ENCODE assay signal across 8 cellular contexts in genomic region chr19:41297628-41298326, GRCh38. TPM values are rescaled to one million over a fixed set of nuclear protein-coding genes. Genes with fewer than 3 reads are reported as not detected.
A peak's percentile ranks its signal among the peaks of the same experiment; 100 is the strongest.
DNase-seq lines count a peak whose midpoint lies in the region; ATAC-seq and TF ChIP-seq lines count a peak whose summit lies in the region.

No MANE protein-coding gene starts in this region.

- H3K36me3 Mint-ChIP-seq in CD14-positive monocyte (peaks cover 89 to 99% of the 10 kb centered on the region in 2 donors), progenitor cell of endocrine pancreas (ENCODE audit: insufficient read depth) (peaks cover 40% of the 10 kb centered on the region)

- no peak for TF ChIP-seq POLR2A in lower leg skin (IDR thresholded peaks at IDR 0.05)

- intact Hi-C loops in CD14-positive monocyte (cut with micrococcal nuclease): no loop called here
- intact Hi-C loops in lower leg skin (cut with DNase I; ENCODE audit: low total_unique reads): no loop called here

- peak overlapping the region; percentile 76 to 96 (median 90) for H3K27ac Mint-ChIP-seq in CD14-positive monocyte
- peak overlapping the region; percentile 97 for H3K27ac Mint-ChIP-seq in progenitor cell of endocrine pancreas

- H3K4me3 Mint-ChIP-seq in CD14-positive monocyte (no peak overlapping the region), progenitor cell of endocrine pancreas (ENCODE audit: low read depth) (no peak overlapping the region)

- peaks cover 37% of the 10 kb centered on the region for H3K4me1 Mint-ChIP-seq in CD14-positive monocyte
- H3K4me1 Mint-ChIP-seq in progenitor cell of endocrine pancreas (ENCODE audit: low read depth): peaks cover 26% of the 10 kb centered on the region

- H3K27me3 Mint-ChIP-seq in CD14-positive monocyte (ENCODE audit: low read depth in 3 of 3) (no peaks in the 10 kb centered on the region), progenitor cell of endocrine pancreas (no peaks in the 10 kb centered on the region)

- ATAC-seq in GM19324 (IDR thresholded peaks at IDR 0.05; ENCODE audit: low FRiP score, unreplicated experiment) (peak; percentile 79), HG03442 (IDR thresholded peaks at IDR 0.05; ENCODE audit: unreplicated experiment) (peak; percentile 48)

- peak overlapping the region; percentile 81 to 94 for H3K27ac ChIP-seq in coronary artery

- TF ChIP-seq CTCF in CD14-positive monocyte (IDR thresholded peaks at IDR 0.05) (no peak), coronary artery (IDR thresholded peaks at IDR 0.05) (no peak), progenitor cell of endocrine pancreas (IDR thresholded peaks at IDR 0.05; ENCODE audit: unreplicated experiment) (no peak), lower leg skin (IDR thresholded peaks at IDR 0.05) (no peak)

- no peaks in the 10 kb centered on the region for H3K9me3 Mint-ChIP-seq in CD14-positive monocyte
- H3K9me3 Mint-ChIP-seq in progenitor cell of endocrine pancreas (ENCODE audit: low read depth): no peaks in the 10 kb centered on the region

- H3K4me3 ChIP-seq in coronary artery (peak overlapping the region; percentile 38), lower leg skin (ENCODE audit: low read depth, poor library complexity, severe bottlenecking) (no peak overlapping the region)

- 56 to 71% methylated on average over 7 of the region's 7 CpGs for WGBS in lower leg skin, 2 donors

- no peak for DNase-seq in CD14-positive monocyte (ENCODE audit: low spot score)
- no peak for DNase-seq in coronary artery (ENCODE audit: low spot score)
- no peak for DNase-seq in progenitor cell of endocrine pancreas (ENCODE audit: low spot score, unreplicated experiment)
- no peak for DNase-seq in NCI-H187 (lab: John Stamatoyannopoulos, UW)
- DNase-seq in NCI-H2196 treated with DMSO at 0.1 percent for 48 hours (lab: John Stamatoyannopoulos, UW; ENCODE audit: unreplicated experiment): no peak
- DNase-seq in lower leg skin (ENCODE audit: low spot score in 2 of 2): no peak

RNA-seq across cellular contexts. Expression of gene CCDC97, which starts 12.2 kb away (rescaled TPM):
- polyA plus RNA-seq in CD14-positive monocyte: 10 to 100 TPM in 1 of 2 donors, 1 to 10 TPM in 1; 8.8 to 13.0 TPM
- total RNA-seq in progenitor cell of endocrine pancreas: 44.9 and 46.5 TPM in 2 replicates
- 10 to 100 TPM; 11.6 to 19.6 (median 13.7) TPM for total RNA-seq in lower leg skin

RNA-seq across cellular contexts. Expression of gene HNRNPUL1, which starts 33.6 kb away (rescaled TPM):
- polyA plus RNA-seq in CD14-positive monocyte: 10 to 100 TPM; 22.6 to 30.3 TPM
- total RNA-seq in progenitor cell of endocrine pancreas (256 and 259 TPM in 2 replicates), lower leg skin (100 to 1,000 TPM; 130 to 196 (median 152) TPM)

RNA-seq across cellular contexts. Expression of gene TGFB1, which starts 55.9 kb away (rescaled TPM):
- 10 to 100 TPM; 30.6 to 42.2 TPM for polyA plus RNA-seq in CD14-positive monocyte
- total RNA-seq in progenitor cell of endocrine pancreas (4.3 and 5.5 TPM in 2 replicates), lower leg skin (10 to 100 TPM; 11.4 to 26.9 (median 22.2) TPM)
